ENCODE assay signal across 1 cellular context in genomic region chr17:75108193-75108592, GRCh38.
TF ChIP-seq lines count a peak whose summit lies in the region.

No MANE protein-coding gene starts in this region.

TF ChIP-seq in WTC11, 78 proteins besides CTCF, POLR2A, EP300 and RAD21 (continued from another document):
- TF ChIP-seq ARID4B (CRISPR knock-in tag; IDR thresholded peaks at IDR 0.05; ENCODE audit: borderline replicate concordance) (no peak), ELF4 (CRISPR knock-in tag; IDR thresholded peaks at IDR 0.05; ENCODE audit: low read depth) (no peak)
